8 cellular contexts compared by ENCODE assay signal in the genomic region with DNA sequence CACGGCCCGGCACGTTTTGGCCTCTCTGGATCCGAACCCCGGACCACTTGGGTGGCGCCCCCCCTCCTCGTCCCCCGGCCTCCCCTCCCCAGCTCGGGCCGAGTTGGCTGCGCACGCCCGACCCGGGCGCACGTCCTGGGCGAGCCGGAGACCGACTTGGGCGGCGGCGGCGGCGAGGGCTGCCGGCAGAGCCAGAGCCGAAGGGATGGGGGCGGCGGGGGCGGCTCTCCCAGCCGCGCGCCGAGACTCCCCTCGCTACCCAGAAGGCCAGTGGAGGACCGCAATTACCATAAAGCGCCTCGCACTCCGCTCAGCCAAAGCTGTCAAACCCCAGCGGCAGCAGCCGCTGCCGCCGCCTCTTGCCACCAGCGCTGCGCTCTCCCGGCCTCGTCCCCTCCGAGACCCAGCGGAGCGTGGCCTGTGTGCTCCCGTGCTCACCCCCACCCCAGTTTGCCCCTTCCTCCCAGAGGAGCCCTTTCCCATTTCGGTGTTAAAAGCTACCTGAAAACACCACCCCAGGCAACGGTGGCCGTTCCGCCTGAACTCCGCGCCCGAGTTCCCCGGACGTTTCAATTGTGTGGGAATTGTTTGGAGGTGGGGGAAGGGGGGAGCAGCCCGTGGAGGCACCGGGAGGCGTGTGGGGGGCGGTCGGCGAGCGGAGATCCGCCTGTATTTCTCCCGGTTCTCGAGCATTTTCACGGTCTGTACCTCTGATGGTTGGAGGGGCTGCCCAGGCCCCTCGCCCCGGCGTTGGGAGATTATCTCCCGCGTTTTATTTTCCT. TPM values are rescaled to one million over a fixed set of nuclear protein-coding genes. Genes with fewer than 3 reads are reported as not detected.
A peak's percentile ranks its signal among the peaks of the same experiment; 100 is the strongest.
DNase-seq lines count a peak whose midpoint lies in the region; ATAC-seq and TF ChIP-seq lines count a peak whose summit lies in the region.

No MANE protein-coding gene starts in this region.

- H3K9me2 ChIP-seq in DOHH2 (replicated peaks; ENCODE audit: control insufficient read depth, low read length) = no peaks in the 10 kb centered on the region

- DNase-seq in H4 (ENCODE audit: low spot score) (peak; percentile 44), NCI-H748 treated with DMSO at 0.1 percent for 48 hours (lab: John Stamatoyannopoulos, UW) (peak; percentile 13), heart left ventricle (peak; percentile 40 to 75 (median 49)), prostate gland (ENCODE audit: low spot score) (peak; percentile 31), foreskin melanocyte (no peak)
- peak; percentile 60 for DNase-seq in activated naive CD4-positive, alpha-beta T cell treated with Interleukin-2 at 50 U/mL for 16 hours

- peaks cover 20% of the 10 kb centered on the region for H3F3A ChIP-seq in DOHH2 (ENCODE audit: control insufficient read depth, insufficient read depth)

- no peak for TF ChIP-seq CTCF in DOHH2 (IDR thresholded peaks at IDR 0.05; ENCODE audit: low read depth, low read length, poor library complexity, severe bottlenecking)
- TF ChIP-seq CTCF in heart left ventricle (IDR thresholded peaks at IDR 0.05) = no peak
- no peak for TF ChIP-seq CTCF in prostate gland (IDR thresholded peaks at IDR 0.05)

- WGBS in heart left ventricle, 4 donors = 1 to 13% (median 4%) methylated on average over 28 to 75 of the region's 75 CpGs
- WGBS in prostate gland = under 1% methylated on average over 25 of the region's 75 CpGs

- H3K27me3 ChIP-seq in DOHH2 (ENCODE audit: control insufficient read depth, low read length) (no peaks in the 10 kb centered on the region), heart left ventricle (peaks cover 0 to 92% (median 0%) of the 10 kb centered on the region in 9 donors), prostate gland (replicated peaks; ENCODE audit: insufficient read depth) (no peaks in the 10 kb centered on the region)

- peaks cover 33% of the 10 kb centered on the region for H3K79me2 ChIP-seq in DOHH2 (ENCODE audit: control insufficient read depth, low read length)

- no peaks in the 10 kb centered on the region for H3K9me3 ChIP-seq in DOHH2 (ENCODE audit: control insufficient read depth, insufficient read depth, low read length)
- no peaks in the 10 kb centered on the region for H3K9me3 ChIP-seq in heart left ventricle
- H3K9me3 ChIP-seq in prostate gland = no peaks in the 10 kb centered on the region

- H3K4me3 ChIP-seq in DOHH2 (ENCODE audit: low read length) (peak overlapping the region; percentile 80), heart left ventricle (peak overlapping the region; percentile 21 to 98 (median 78)), prostate gland (peak overlapping the region; percentile 63 to 65)

- TF ChIP-seq POLR2A in heart left ventricle (IDR thresholded peaks at IDR 0.05) (no peak), prostate gland (IDR thresholded peaks at IDR 0.05) (no peak)

- H3K4me1 ChIP-seq in DOHH2 (ENCODE audit: control insufficient read depth, low read length) = peaks cover 61% of the 10 kb centered on the region
- peaks cover 0 to 62% (median 9%) of the 10 kb centered on the region in 12 donors for H3K4me1 ChIP-seq in heart left ventricle
- no peaks in the 10 kb centered on the region for H3K4me1 ChIP-seq in prostate gland (replicated peaks)

- H3K27ac ChIP-seq in DOHH2 (ENCODE audit: low read depth, low read length) = peak overlapping the region; percentile 99
- H3K27ac ChIP-seq in heart left ventricle = peak overlapping the region; percentile 84 to 97 (median 90)
- peak overlapping the region; percentile 86 to 92 for H3K27ac ChIP-seq in prostate gland

- H3K4me2 ChIP-seq in DOHH2 (ENCODE audit: low read length) = peak overlapping the region; percentile 88

- ATAC-seq in heart left ventricle (peak; percentile 23 to 52 (median 30)), GM21786 (IDR thresholded peaks at IDR 0.05; ENCODE audit: unreplicated experiment) (no peak)

- H3K36me3 ChIP-seq in DOHH2 (ENCODE audit: control insufficient read depth, low read length) (no peaks in the 10 kb centered on the region), heart left ventricle (no peaks in the 10 kb centered on the region), prostate gland (no peaks in the 10 kb centered on the region)

- intact Hi-C loops in heart left ventricle (cut with DNase I) = loop anchor here in 9 of 10 donors (5.0 to 10.0 kb wide), 11 partner anchors 49 to 364 kb away; no protein-coding TSS in a partner anchor
- intact Hi-C loops in prostate gland (cut with DNase I) = loop anchor here (5.0 kb wide), 1 partner anchor 361 kb away; no protein-coding TSS in a partner anchor

- peaks cover 16% of the 10 kb centered on the region for H4K20me1 ChIP-seq in DOHH2 (ENCODE audit: control insufficient read depth, insufficient read depth, low read depth, low read length)

RNA-seq across cellular contexts. Expression of a gene that starts 0.7 kb away (rescaled TPM):
- total RNA-seq in H4 (2014; rRNA removed; shearing (Covaris generic)) = 22.8 and 23.8 TPM in 2 replicates
- total RNA-seq in heart left ventricle = 10 to 100 TPM; 11.3 to 40.1 (median 19.5) TPM
- 10 to 100 TPM in 1 of 2 donors, 1 to 10 TPM in 1; 6.7 to 15.5 TPM for polyA plus RNA-seq in heart left ventricle
- total RNA-seq in prostate gland = 10 to 100 TPM; 56.2 to 70.8 TPM
